In genomic region chr10:85319150-85319549, GRCh38 we compare ENCODE assay signal across 11 cellular contexts.
DNase-seq lines count a peak whose midpoint lies in the region; ATAC-seq and TF ChIP-seq lines count a peak whose summit lies in the region.
"Had no signal": no experiment of that assay in that cellular context is flagged by ENCODE, and none has a peak within 500 bp of the region (broad histone marks: within the 10 kb centered on the region; RNA-seq: fewer than 3 reads in every experiment).

No MANE protein-coding gene starts in this region.

- DNase-seq in HT1080 (ENCODE audit: low read depth) = peak; percentile 85
- DNase-seq in NCI-H2227 treated with DMSO at 0.1 percent for 48 hours (lab: John Stamatoyannopoulos, UW) = peak; percentile 36
- peak; percentile 38 for DNase-seq in foreskin melanocyte
- DNase-seq in neural crest cell (ENCODE audit: low read depth, low spot score) = no peak
- no peak for DNase-seq in A673 (ENCODE audit: low spot score)
- DNase-seq in stimulated activated CD4-positive, alpha-beta T cell treated with anti-CD3 and anti-CD28 coated beads, Interleukin-2, amount 100 ng/mL, for 48 hours = no peak
- DNase-seq: activated T-cell treated with anti-CD3 and anti-CD28 coated beads for 4 hours; effector memory CD4-positive, alpha-beta T cell; GOT3; NCI-H1105 treated with DMSO at 0.1 percent for 48 hours had no signal

- H3K4me1 Mint-ChIP-seq in neural crest cell = peaks cover 17% of the 10 kb centered on the region

- H3K4me3 ChIP-seq in A673 (ENCODE audit: low read depth, low read length, poor library complexity, severe bottlenecking) = no peak overlapping the region

- H3K36me3 ChIP-seq in A673 (ENCODE audit: insufficient read depth, low read length, poor library complexity, severe bottlenecking) = no peaks in the 10 kb centered on the region

- POLR2A ChIA-PET in A673 (lab: Charles Lee; ENCODE audit: low non-redundant PET) = no interaction called here

- no peaks in the 10 kb centered on the region for H3K4me1 ChIP-seq in A673 (ENCODE audit: insufficient read depth, low read length, poor library complexity, severe bottlenecking)

- no peaks in the 10 kb centered on the region for H3K36me3 Mint-ChIP-seq in neural crest cell (ENCODE audit: low read depth)

- no peak for ATAC-seq in HG03095 (IDR thresholded peaks at IDR 0.05; ENCODE audit: unreplicated experiment)

- H3K27ac ChIP-seq in A673 (ENCODE audit: low read depth, low read length, poor library complexity, severe bottlenecking) = no peak overlapping the region

- peaks cover 4% of the 10 kb centered on the region for H3K9me3 Mint-ChIP-seq in neural crest cell

- CTCF ChIA-PET in A673 (lab: Charles Lee) = interaction anchor here (0.6 kb wide), 1 partner anchor 104 kb away, joined by 4 read pairs; no protein-coding TSS in a partner anchor

- intact Hi-C loops in A673 (cut with micrococcal nuclease; ENCODE audit: unreplicated experiment) = no loop called here

- H3K27ac Mint-ChIP-seq in neural crest cell (ENCODE audit: unreplicated experiment) = peak overlapping the region; percentile 20

- H3K27me3 ChIP-seq in A673 (replicated peaks; ENCODE audit: insufficient read depth, low read depth, low read length, poor library complexity) = no peaks in the 10 kb centered on the region

- BruUV-seq in A673 (replicated peaks; lab: Mats Ljungman, UMichigan) = no TSS peak

- H3K4me3 Mint-ChIP-seq in neural crest cell = no peak overlapping the region

- no peaks in the 10 kb centered on the region for H3K27me3 Mint-ChIP-seq in neural crest cell (ENCODE audit: low read depth)

- no peaks in the 10 kb centered on the region for H3K9me3 ChIP-seq in A673 (ENCODE audit: low read depth, low read length, poor library complexity, severe bottlenecking)

- TF ChIP-seq CTCF in neural crest cell (conservative IDR thresholded peaks at IDR 0.05) (no peak), A673 (conservative IDR thresholded peaks at IDR 0.05; ENCODE audit: low read depth, low read length) (no peak)

Comparison
In these comparisons a context has a peak if more than half of its experiments do, and no peak if none do; other contexts are left out.
1. DNase-seq: peak in HT1080 (single experiment), NCI-H2227 treated with DMSO at 0.1 percent for 48 hours (single experiment) and foreskin melanocyte (single experiment); none in neural crest cell (single experiment), A673 (single experiment) and stimulated activated CD4-positive, alpha-beta T cell treated with anti-CD3 and anti-CD28 coated beads, Interleukin-2, amount 100 ng/mL, for 48 hours (0 of 2).